14 cellular contexts compared by ENCODE assay signal in genomic region chr11:61472282-61472681, GRCh38. TPM values are rescaled to one million over a fixed set of nuclear protein-coding genes. Genes with fewer than 3 reads are reported as not detected.
A peak's percentile ranks its signal among the peaks of the same experiment; 100 is the strongest.
DNase-seq lines count a peak whose midpoint lies in the region; ATAC-seq and TF ChIP-seq lines count a peak whose summit lies in the region.
"Had no signal": no experiment of that assay in that cellular context is flagged by ENCODE, and none has a peak within 500 bp of the region (broad histone marks: within the 10 kb centered on the region; RNA-seq: fewer than 3 reads in every experiment).

No MANE protein-coding gene starts in this region.

- ATAC-seq in gastrocnemius medialis (peak; percentile 90 to 94), GM21367 (IDR thresholded peaks at IDR 0.05; ENCODE audit: unreplicated experiment) (no peak)
- ATAC-seq: GM23338, left lobe of liver, PC-3 had no signal

- no peak for TF ChIP-seq POLR2A in gastrocnemius medialis (IDR thresholded peaks at IDR 0.05)

- DNase-seq in AG10803 (ENCODE audit: low read depth) (peak; percentile 71), astrocyte of the hippocampus (ENCODE audit: low read depth, low spot score) (peak; percentile 31), left ventricle myocardium inferior (peak; percentile 77), gastrocnemius medialis (peak; percentile 79 to 96), COLO668 (lab: John Stamatoyannopoulos, UW; ENCODE audit: unreplicated experiment) (no peak), NCI-H748 (lab: John Stamatoyannopoulos, UW; ENCODE audit: unreplicated experiment) (no peak), kidney tubule cell (ENCODE audit: low spot score) (no peak)
- DNase-seq: NCI-H345, PC-3 had no signal

- TF ChIP-seq CTCF in AG10803 (conservative IDR thresholded peaks at IDR 0.05; ENCODE audit: low read length) (no peak), left ventricle myocardium inferior (IDR thresholded peaks at IDR 0.05; ENCODE audit: borderline replicate concordance) (no peak), gastrocnemius medialis (IDR thresholded peaks at IDR 0.05 in 4 of 5, conservative IDR thresholded peaks at IDR 0.05 in 1 of 5) (no peak)

- H3K4me3 ChIP-seq in AG10803 (ENCODE audit: low read length) (no peak overlapping the region), left ventricle myocardium inferior (no peak overlapping the region), gastrocnemius medialis (peak overlapping the region in 2 of 4 donors; percentile 3 to 17)
- H3K4me3 ChIP-seq: GM23338, prostate gland had no signal

- H3K4me1 ChIP-seq in left ventricle myocardium inferior = peaks cover 24% of the 10 kb centered on the region
- H3K4me1 ChIP-seq in gastrocnemius medialis = peaks cover 13 to 21% of the 10 kb centered on the region in 2 donors

- H3K36me3 ChIP-seq in left ventricle myocardium inferior = peaks cover 30% of the 10 kb centered on the region
- H3K36me3 ChIP-seq in gastrocnemius medialis = no peaks in the 10 kb centered on the region
- H3K36me3 ChIP-seq: prostate gland had no signal

- in situ Hi-C loops in gastrocnemius medialis (cut with MboI; ENCODE audit: low sequenced_read_pairs in 4 of 4) = loop anchor here in 2 of 4 donors (10.0 to 25.0 kb wide), 2 partner anchors 163 to 165 kb away; no protein-coding TSS in a partner anchor

- no peaks in the 10 kb centered on the region for H3K27me3 ChIP-seq in left ventricle myocardium inferior (ENCODE audit: low read depth)
- no peaks in the 10 kb centered on the region for H3K27me3 ChIP-seq in gastrocnemius medialis

- intact Hi-C loops in left ventricle myocardium inferior (cut with micrococcal nuclease) (no loop called here), gastrocnemius medialis (cut with DNase I; ENCODE audit: low total_unique reads) (no loop called here)

- H3K9me3 ChIP-seq in left ventricle myocardium inferior (replicated peaks) (no peaks in the 10 kb centered on the region), gastrocnemius medialis (no peaks in the 10 kb centered on the region)
- H3K9me3 ChIP-seq: prostate gland had no signal

- H3K27ac ChIP-seq in left ventricle myocardium inferior (replicated peaks) (peak overlapping the region; percentile 88), gastrocnemius medialis (peak overlapping the region; percentile 88 to 91 (median 89))

RNA-seq across cellular contexts. Expression of gene LRRC10B, which starts 36.3 kb away (rescaled TPM):
- total RNA-seq in left ventricle myocardium inferior (0.88 TPM), gastrocnemius medialis (1 to 10 TPM in 1 of 4 donors, under 1 TPM in 1, not detected in 2; 0.13 to 1.0 TPM)
- total RNA-seq: left lobe of liver; T-helper 1 cell treated with Interleukin-12 subunit alpha and Interleukin-12 subunit beta and Interleukin-4 antibody, amounts not matched to agents 30 ng/mL and 1 ng/mL, for 36 hours had no signal

RNA-seq across cellular contexts. Expression of gene SDHAF2, which starts 42.4 kb away (rescaled TPM):
- 38.1 TPM for total RNA-seq in left ventricle myocardium inferior
- 10 to 100 TPM; 32.1 to 84.4 (median 53.8) TPM for total RNA-seq in gastrocnemius medialis

RNA-seq across cellular contexts. Expression of gene CPSF7, which starts 42.5 kb away (rescaled TPM):
- total RNA-seq in left ventricle myocardium inferior (39.9 TPM), gastrocnemius medialis (100 to 1,000 TPM in 1 of 4 donors, 10 to 100 TPM in 3; 38.9 to 180 (median 42.5) TPM)

Comparison
In these comparisons a context has a peak if more than half of its experiments do, and no peak if none do; other contexts are left out.
1. DNase-seq: peak in AG10803 (single experiment), astrocyte of the hippocampus (single experiment), left ventricle myocardium inferior (single experiment) and gastrocnemius medialis (2 of 2); none in COLO668 (single experiment), NCI-H748 (single experiment) and kidney tubule cell (single experiment).